In the genomic region with DNA sequence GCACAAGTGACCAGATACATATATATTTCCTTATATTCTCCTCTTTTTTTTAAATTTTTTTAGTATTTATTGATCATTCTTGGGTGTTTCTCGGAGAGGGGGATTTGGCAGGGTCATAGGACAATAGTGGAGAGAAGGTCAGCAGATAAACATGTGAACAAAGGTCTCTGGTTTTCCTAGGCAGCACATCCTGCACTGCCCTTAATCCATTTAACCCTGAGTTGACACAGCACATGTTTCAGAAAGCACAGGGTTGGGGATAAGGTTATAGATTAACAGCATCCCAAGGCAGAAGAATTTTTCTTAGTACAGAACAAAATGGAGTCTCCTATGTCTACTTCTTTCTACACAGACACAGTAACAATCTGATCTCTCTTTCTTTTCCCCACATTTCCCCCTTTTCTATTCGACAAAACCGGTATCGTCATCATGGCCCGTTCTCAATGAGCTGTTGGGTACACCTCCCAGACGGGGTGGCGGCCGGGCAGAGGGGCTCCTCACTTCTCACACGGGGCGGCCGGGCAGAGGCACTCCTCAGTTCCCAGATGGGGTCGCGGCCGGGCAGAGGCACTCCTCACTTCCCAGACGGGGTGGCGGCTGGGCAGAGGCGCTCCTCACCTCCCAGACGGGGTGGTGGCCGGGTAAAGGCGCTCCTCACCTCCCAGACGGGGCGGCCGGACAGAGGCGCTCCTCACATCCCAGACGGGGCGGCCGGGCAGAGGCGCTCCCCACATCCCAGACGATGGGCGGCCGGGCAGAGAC, we compare ENCODE assay signal across 1 cellular context.
TF ChIP-seq lines count a peak whose summit lies in the region.
"Not testable (repeated sequence)": the region's sequence is repeated elsewhere in the genome, so short reads cannot be mapped to it uniquely, and the experiment has no call there.

No MANE protein-coding gene starts in this region.

TF ChIP-seq in HepG2, 621 proteins besides CTCF, POLR2A, EP300 and RAD21 (continued from another document):
- TF ChIP-seq, protein P1, sequence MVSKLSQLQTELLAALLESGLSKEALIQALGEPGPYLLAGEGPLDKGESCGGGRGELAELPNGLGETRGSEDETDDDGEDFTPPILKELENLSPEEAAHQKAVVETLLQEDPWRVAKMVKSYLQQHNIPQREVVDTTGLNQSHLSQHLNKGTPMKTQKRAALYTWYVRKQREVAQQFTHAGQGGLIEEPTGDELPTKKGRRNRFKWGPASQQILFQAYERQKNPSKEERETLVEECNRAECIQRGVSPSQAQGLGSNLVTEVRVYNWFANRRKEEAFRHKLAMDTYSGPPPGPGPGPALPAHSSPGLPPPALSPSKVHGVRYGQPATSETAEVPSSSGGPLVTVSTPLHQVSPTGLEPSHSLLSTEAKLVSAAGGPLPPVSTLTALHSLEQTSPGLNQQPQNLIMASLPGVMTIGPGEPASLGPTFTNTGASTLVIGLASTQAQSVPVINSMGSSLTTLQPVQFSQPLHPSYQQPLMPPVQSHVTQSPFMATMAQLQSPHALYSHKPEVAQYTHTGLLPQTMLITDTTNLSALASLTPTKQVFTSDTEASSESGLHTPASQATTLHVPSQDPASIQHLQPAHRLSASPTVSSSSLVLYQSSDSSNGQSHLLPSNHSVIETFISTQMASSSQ (IDR thresholded peaks at IDR 0.05; ENCODE audit: low read depth): 0 out of 2 replicates have a peak, but pooled peaks have one; percentile 23
- TF ChIP-seq, protein P1 (CRISPR knock-in tag; IDR thresholded peaks at IDR 0.05; ENCODE audit: borderline replicate concordance): not testable (repeated sequence)
